ENCODE assay signal across 32 cellular contexts in genomic region chr20:56381501-56381900, GRCh38. TPM values are rescaled to one million over a fixed set of nuclear protein-coding genes. Genes with fewer than 3 reads are reported as not detected.
DNase-seq lines count a peak whose midpoint lies in the region; ATAC-seq and TF ChIP-seq lines count a peak whose summit lies in the region.
"Had no signal": no experiment of that assay in that cellular context is flagged by ENCODE, and none has a peak within 500 bp of the region (broad histone marks: within the 10 kb centered on the region; RNA-seq: fewer than 3 reads in every experiment).

No MANE protein-coding gene starts in this region.

- H3K27ac ChIP-seq in RWPE1 (peak overlapping the region; percentile 46), gastrocnemius medialis (no peak overlapping the region), WERI-Rb-1 (no peak overlapping the region)
- H3K27ac ChIP-seq: adrenal gland, esophagus muscularis mucosa, heart left ventricle, left lung, parathyroid adenoma, skin epidermis, suprapubic skin, upper lobe of right lung had no signal

- CTCF ChIA-PET in RWPE1 (lab: Yijun Ruan, JAX): no interaction called here

- POLR2A ChIA-PET in RWPE1 (lab: Yijun Ruan, JAX; ENCODE audit: low non-redundant PET): interaction anchor here (0.7 kb wide), 1 partner anchor 133 kb away, joined by 4 read pairs; no protein-coding TSS in a partner anchor

- intact Hi-C loops in gastrocnemius medialis (cut with DNase I; ENCODE audit: low total_unique reads): no loop called here

- H3K36me3 ChIP-seq in gastrocnemius medialis: peaks cover 0 to 14% of the 10 kb centered on the region in 2 donors
- peaks cover 89% of the 10 kb centered on the region for H3K36me3 ChIP-seq in WERI-Rb-1
- H3K36me3 ChIP-seq: adrenal gland, suprapubic skin, upper lobe of right lung had no signal

- no peaks in the 10 kb centered on the region for H3K9me3 ChIP-seq in gastrocnemius medialis
- no peaks in the 10 kb centered on the region for H3K9me3 ChIP-seq in WERI-Rb-1 (ENCODE audit: severe bottlenecking)
- H3K9me3 ChIP-seq: adrenal gland, Caco-2, esophagus muscularis mucosa, HAP-1, heart left ventricle, left lung, suprapubic skin, upper lobe of right lung had no signal

- TF ChIP-seq POLR2A in gastrocnemius medialis (IDR thresholded peaks at IDR 0.05): no peak

- TF ChIP-seq CTCF in RWPE1 (conservative IDR thresholded peaks at IDR 0.05; ENCODE audit: low read depth) (no peak), gastrocnemius medialis (IDR thresholded peaks at IDR 0.05 in 4 of 5, conservative IDR thresholded peaks at IDR 0.05 in 1 of 5) (no peak), WERI-Rb-1 (IDR thresholded peaks at IDR 0.05; ENCODE audit: low read depth, low read length) (no peak)

- no peak for DNase-seq in RWPE1 (ENCODE audit: low spot score)
- no peak for DNase-seq in gastrocnemius medialis
- no peak for DNase-seq in WERI-Rb-1
- DNase-seq in NCI-H345 (lab: John Stamatoyannopoulos, UW): no peak
- DNase-seq: activated CD4-positive, alpha-beta T cell treated with anti-CD3 and anti-CD28 coated beads for 36 hours; activated CD8-positive, alpha-beta memory T cell treated with anti-CD3 and anti-CD28 coated beads for 24 hours; activated T-cell treated with anti-CD3 and anti-CD28 coated beads, Interleukin-2, amount 50 U/mL, for 1 hour; adrenal gland; dermis blood vessel endothelial cell; DMS53; foreskin fibroblast; heart left ventricle; islet precursor cell; Karpas-422; left lung; NCI-H1436; NCI-H2081 treated with DMSO at 0.1 percent for 48 hours; NCI-H226; NCI-H69; SHP77 treated with DMSO at 0.1 percent for 48 hours; upper lobe of right lung had no signal

- H3K4me3 ChIP-seq in gastrocnemius medialis: no peak overlapping the region
- H3K4me3 ChIP-seq in WERI-Rb-1 (ENCODE audit: low read depth, low read length): no peak overlapping the region
- H3K4me3 ChIP-seq: adrenal gland, esophagus muscularis mucosa, HAP-1, heart left ventricle, left lung, skin epidermis, suprapubic skin, upper lobe of right lung had no signal

- H3K4me1 ChIP-seq in gastrocnemius medialis: no peaks in the 10 kb centered on the region
- H3K4me1 ChIP-seq: Caco-2, esophagus muscularis mucosa, HAP-1, parathyroid adenoma, suprapubic skin, upper lobe of right lung had no signal

- in situ Hi-C loops in gastrocnemius medialis (cut with MboI; ENCODE audit: low sequenced_read_pairs in 4 of 4): loop anchor here in 1 of 4 donors (25.0 kb wide), 1 partner anchor 1331 kb away; the partner anchor contains the start of gene PMEPA1

- peak; percentile 73 for ATAC-seq in GM18502 (IDR thresholded peaks at IDR 0.05; ENCODE audit: poor library complexity, unreplicated experiment)
- ATAC-seq in GM19372 (IDR thresholded peaks at IDR 0.05; ENCODE audit: low read depth, unreplicated experiment): peak; percentile 83
- peak; percentile 78 for ATAC-seq in HG02870 (IDR thresholded peaks at IDR 0.05; ENCODE audit: unreplicated experiment)
- ATAC-seq in gastrocnemius medialis: no peak
- ATAC-seq: activated CD4-positive, alpha-beta T cell treated with anti-CD3 and anti-CD28 coated beads for 36 hours; heart left ventricle; HepG2; stimulated activated memory B cell treated with anti-CD40 and anti-IgM and Interleukin-4, amounts not matched to agents 10 μg/mL and 1 μg/mL and 100 μg/mL, for 72 hours; upper lobe of right lung had no signal

- H3K27me3 ChIP-seq in gastrocnemius medialis (no peaks in the 10 kb centered on the region), WERI-Rb-1 (ENCODE audit: insufficient read depth, low read depth, severe bottlenecking) (no peaks in the 10 kb centered on the region)
- H3K27me3 ChIP-seq: adrenal gland, esophagus muscularis mucosa, heart left ventricle, left lung, suprapubic skin, upper lobe of right lung had no signal

RNA-seq across cellular contexts. Expression of gene AURKA, which starts 10.5 kb away (rescaled TPM):
- 10 to 100 TPM in 1 of 4 donors, 1 to 10 TPM in 3; 1.6 to 11.3 (median 4.6) TPM for total RNA-seq in gastrocnemius medialis

RNA-seq across cellular contexts. Expression of gene CSTF1, which starts 10.9 kb away (rescaled TPM):
- total RNA-seq in gastrocnemius medialis: 10 to 100 TPM; 14.2 to 23.2 (median 18.9) TPM

RNA-seq across cellular contexts. Expression of gene FAM210B, which starts 22.7 kb away (rescaled TPM):
- total RNA-seq in gastrocnemius medialis: 10 to 100 TPM; 34.5 to 57.2 (median 41.4) TPM

RNA-seq across cellular contexts. Expression of gene CASS4, which starts 30.6 kb away (rescaled TPM):
- under 1 TPM in 3 of 4 donors, not detected in 1; 0.36 to 0.86 (median 0.72) TPM for total RNA-seq in gastrocnemius medialis

Comparison
In these comparisons a context has a peak if more than half of its experiments do, and no peak if none do; other contexts are left out.
1. ATAC-seq: peak in GM18502 (single experiment), GM19372 (single experiment) and HG02870 (single experiment); none in gastrocnemius medialis (0 of 2).